Comparison of ENCODE assay signal across 34 cellular contexts in the genomic region with DNA sequence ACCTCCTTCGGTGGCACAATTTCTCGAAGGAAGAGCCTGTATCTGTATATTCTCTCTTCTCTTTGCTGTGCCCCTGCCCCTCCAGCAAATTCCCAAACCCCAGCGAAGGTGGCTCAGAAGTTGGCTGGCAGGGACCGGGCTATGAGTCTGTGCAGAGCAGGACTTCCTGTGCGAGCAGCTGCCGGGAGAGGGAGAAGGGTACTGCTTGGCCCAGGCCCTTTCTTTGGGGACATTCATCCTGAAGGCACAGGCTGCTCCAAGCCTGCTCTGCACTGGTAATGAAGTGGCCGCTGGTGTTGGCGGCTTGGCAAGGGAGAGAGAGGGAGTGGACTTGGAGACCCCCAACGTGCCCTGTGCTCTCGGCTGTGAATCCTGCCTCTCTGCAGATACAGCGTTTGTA. TPM values are rescaled to one million over a fixed set of nuclear protein-coding genes. Genes with fewer than 3 reads are reported as not detected.
A peak's percentile ranks its signal among the peaks of the same experiment; 100 is the strongest.
DNase-seq lines count a peak whose midpoint lies in the region; ATAC-seq, FAIRE-seq and TF ChIP-seq lines count a peak whose summit lies in the region.
"Had no signal": no experiment of that assay in that cellular context is flagged by ENCODE, and none has a peak within 500 bp of the region (broad histone marks: within the 10 kb centered on the region; RNA-seq: fewer than 3 reads in every experiment).

No MANE protein-coding gene starts in this region.

- no peak overlapping the region for H3K4me3 Mint-ChIP-seq in activated T-cell treated with anti-CD3 and anti-CD28 coated beads, Interleukin-2, amount 50 U/mL, for 72 hours
- H3K4me3 Mint-ChIP-seq: activated naive CD8-positive, alpha-beta T cell treated with anti-CD3 and anti-CD28 coated beads, Interleukin-2, amount 10 ng/mL, durations not matched to agents 7 days and 5 days had no signal

- FAIRE-seq in frontal cortex (lab: Jason Lieb, UNC): no peak
- FAIRE-seq: K562 had no signal

- H3K4me3 ChIP-seq in PC-3 (ENCODE audit: low read length): peak overlapping the region; percentile 76
- H3K4me3 ChIP-seq: HAP-1, heart left ventricle, K562, SJSA1, smooth muscle cell, stomach, tibial nerve had no signal

- POLR2A ChIA-PET in PC-3 (lab: Charles Lee; ENCODE audit: unreplicated experiment): no interaction called here

- peak overlapping the region; percentile 81; the same call in 1 of the 2 replicates for H3K9ac ChIP-seq in PC-3 (ENCODE audit: low read length)

- CTCF ChIA-PET in PC-3 (lab: Charles Lee): interaction anchor here (0.7 kb wide), 1 partner anchor 45 kb away, joined by 7 read pairs; no protein-coding TSS in a partner anchor

- H3K4me1 Mint-ChIP-seq in activated T-cell treated with anti-CD3 and anti-CD28 coated beads, Interleukin-2, amount 50 U/mL, for 72 hours (ENCODE audit: low read depth): no peaks in the 10 kb centered on the region
- H3K4me1 Mint-ChIP-seq: activated naive CD8-positive, alpha-beta T cell treated with anti-CD3 and anti-CD28 coated beads, Interleukin-2, amount 10 ng/mL, durations not matched to agents 7 days and 5 days had no signal

- no peaks in the 10 kb centered on the region for H3K27me3 ChIP-seq in PC-3 (ENCODE audit: low read length)

- H3K36me3 Mint-ChIP-seq in activated T-cell treated with anti-CD3 and anti-CD28 coated beads, Interleukin-2, amount 50 U/mL, for 72 hours (ENCODE audit: insufficient read depth in 2 of 2): no peaks in the 10 kb centered on the region
- H3K36me3 Mint-ChIP-seq: activated naive CD8-positive, alpha-beta T cell treated with anti-CD3 and anti-CD28 coated beads, Interleukin-2, amount 10 ng/mL, durations not matched to agents 7 days and 5 days had no signal

- H3K36me3 ChIP-seq in PC-3 (ENCODE audit: low read depth, low read length): peaks cover 26% of the 10 kb centered on the region
- H3K36me3 ChIP-seq: HAP-1, heart left ventricle, SJSA1, stomach, tibial nerve had no signal

- peaks cover 33% of the 10 kb centered on the region for H3K79me2 ChIP-seq in PC-3 (ENCODE audit: low read length)

- TF ChIP-seq CTCF in PC-3 (conservative IDR thresholded peaks at IDR 0.05; ENCODE audit: low read depth, low read length): no peak

- DNase-seq in ELF-1 (ENCODE audit: low read depth, low spot score) (peak; percentile 6), PC-3 (peak; percentile 63), frontal cortex (ENCODE audit: low spot score in 2 of 2) (peak; percentile 26 to 30), occipital lobe (lab: John Stamatoyannopoulos, UW) (peak; percentile 31), NCI-H748 (lab: John Stamatoyannopoulos, UW; ENCODE audit: unreplicated experiment) (no peak)
- DNase-seq in activated CD4-positive, alpha-beta T cell treated with anti-CD3 and anti-CD28 coated beads for 4 hours: no peak
- no peak for DNase-seq in activated T-cell treated with anti-CD3 and anti-CD28 coated beads, Interleukin-2, amount 50 U/mL, for 72 hours
- DNase-seq: ACHN; activated CD4-positive, alpha-beta T cell treated with anti-CD3 and anti-CD28 coated beads for 48 hours; activated gamma-delta T cell; activated naive CD8-positive, alpha-beta T cell treated with anti-CD3 and anti-CD28 coated beads, Interleukin-2, amount 10 ng/mL, durations not matched to agents 7 days and 5 days; activated T-cell treated with anti-CD3 and anti-CD28 coated beads, Interleukin-2, amount 50 U/mL, for 1 hour; cerebellar nuclear complex; GF-D8; heart left ventricle; mesendoderm; NCI-H1105 treated with DMSO at 0.1 percent for 48 hours; NCI-H1930; NCI-H526 treated with DMSO at 0.1 percent for 48 hours; stimulated activated CD4-positive, alpha-beta T cell treated with anti-CD3 and anti-CD28 coated beads, Interleukin-1b, Interleukin-23, amount 100 ng/mL, for 48 hours; stimulated activated CD8-positive, alpha-beta memory T cell treated with anti-CD3 and anti-CD28 coated beads, Interleukin-4, amount 100 ng/mL, for 48 hours; stomach; T-helper 1 cell had no signal

- no peaks in the 10 kb centered on the region for H4K20me1 ChIP-seq in PC-3 (ENCODE audit: low read length)

- H3K9me2 ChIP-seq in PC-3 (replicated peaks; ENCODE audit: low read length): no peaks in the 10 kb centered on the region

- no peaks in the 10 kb centered on the region for H3F3A ChIP-seq in PC-3 (ENCODE audit: low read length, unreplicated experiment)

- no peak overlapping the region for H3K27ac Mint-ChIP-seq in activated T-cell treated with anti-CD3 and anti-CD28 coated beads, Interleukin-2, amount 50 U/mL, for 72 hours
- H3K27ac Mint-ChIP-seq: activated naive CD8-positive, alpha-beta T cell treated with anti-CD3 and anti-CD28 coated beads, Interleukin-2, amount 10 ng/mL, durations not matched to agents 7 days and 5 days had no signal

- no peaks in the 10 kb centered on the region for H3K9me3 Mint-ChIP-seq in activated T-cell treated with anti-CD3 and anti-CD28 coated beads, Interleukin-2, amount 50 U/mL, for 72 hours
- H3K9me3 Mint-ChIP-seq: activated naive CD8-positive, alpha-beta T cell treated with anti-CD3 and anti-CD28 coated beads, Interleukin-2, amount 10 ng/mL, durations not matched to agents 7 days and 5 days had no signal

- no peak overlapping the region for H3K27ac ChIP-seq in PC-3 (ENCODE audit: low read length)
- H3K27ac ChIP-seq: epithelial cell of prostate, heart left ventricle, SJSA1, stomach, tibial nerve had no signal

- intact Hi-C loops in PC-3 (cut with micrococcal nuclease): loop anchor here (10.0 kb wide), 1 partner anchor 67 kb away; no protein-coding TSS in a partner anchor

- H3K9me3 ChIP-seq in PC-3 (ENCODE audit: low read length): no peaks in the 10 kb centered on the region
- H3K9me3 ChIP-seq: HAP-1, heart left ventricle, SJSA1, stomach, tibial nerve had no signal

- H3K4me1 ChIP-seq in PC-3 (ENCODE audit: insufficient read depth, low read length): peaks cover 26% of the 10 kb centered on the region
- H3K4me1 ChIP-seq: HAP-1, SJSA1 had no signal

- peak; percentile 66 for ATAC-seq in PC-3
- no peak for ATAC-seq in activated T-cell treated with anti-CD3 and anti-CD28 coated beads, Interleukin-2, amount 50 U/mL, for 72 hours (replicated peaks in 1 of 2)
- ATAC-seq: heart left ventricle, K562 had no signal

- H3K4me2 ChIP-seq in PC-3 (ENCODE audit: low read length): peak overlapping the region; percentile 85
- H3K4me2 ChIP-seq: smooth muscle cell had no signal

- H3K27me3 Mint-ChIP-seq in activated T-cell treated with anti-CD3 and anti-CD28 coated beads, Interleukin-2, amount 50 U/mL, for 72 hours (ENCODE audit: low read depth): peaks cover 31% of the 10 kb centered on the region

- BruUV-seq in PC-3 (replicated peaks; lab: Mats Ljungman, UMichigan): no TSS peak

- H2AFZ ChIP-seq in PC-3 (ENCODE audit: low read length): no peak overlapping the region

RNA-seq across cellular contexts. Expression of gene SLC6A11, which starts 1.5 kb away (rescaled TPM):
- 34.0 and 37.1 TPM in 2 replicates for total RNA-seq in PC-3 (2014; rRNA removed)
- total RNA-seq in frontal cortex: 27.3 TPM
- 35.1 TPM for total RNA-seq in occipital lobe
- not detected for total RNA-seq in activated T-cell treated with anti-CD3 and anti-CD28 coated beads, Interleukin-2, amount 50 U/mL, for 72 hours
- total RNA-seq: activated CD8-positive, alpha-beta memory T cell treated with anti-CD3 and anti-CD28 coated beads for 36 hours; activated naive CD8-positive, alpha-beta T cell treated with anti-CD3 and anti-CD28 coated beads, Interleukin-2, amount 10 ng/mL, durations not matched to agents 7 days and 5 days; heart left ventricle; K562; M059J; myocyte; renal cortical epithelial cell; RPMI7951; smooth muscle cell had no signal

Comparison
In these comparisons a context has a peak if more than half of its experiments do, and no peak if none do; other contexts are left out.
1. DNase-seq: peak in ELF-1 (single experiment), PC-3 (single experiment), frontal cortex (2 of 2) and occipital lobe (single experiment); none in activated CD4-positive, alpha-beta T cell treated with anti-CD3 and anti-CD28 coated beads for 4 hours (0 of 2), activated T-cell treated with anti-CD3 and anti-CD28 coated beads, Interleukin-2, amount 50 U/mL, for 72 hours (0 of 2) and NCI-H748 (single experiment).
2. RNA of gene SLC6A11, which starts 1.5 kb away (total RNA-seq): 35.1 TPM in occipital lobe (single experiment), 34.0 to 37.1 TPM in PC-3 and 27.3 TPM in frontal cortex (single experiment); not detected in activated T-cell treated with anti-CD3 and anti-CD28 coated beads, Interleukin-2, amount 50 U/mL, for 72 hours; every median in the first group is over 10 times any median in the second.